Comparison of ENCODE assay signal across 1 cellular context in the genomic region with DNA sequence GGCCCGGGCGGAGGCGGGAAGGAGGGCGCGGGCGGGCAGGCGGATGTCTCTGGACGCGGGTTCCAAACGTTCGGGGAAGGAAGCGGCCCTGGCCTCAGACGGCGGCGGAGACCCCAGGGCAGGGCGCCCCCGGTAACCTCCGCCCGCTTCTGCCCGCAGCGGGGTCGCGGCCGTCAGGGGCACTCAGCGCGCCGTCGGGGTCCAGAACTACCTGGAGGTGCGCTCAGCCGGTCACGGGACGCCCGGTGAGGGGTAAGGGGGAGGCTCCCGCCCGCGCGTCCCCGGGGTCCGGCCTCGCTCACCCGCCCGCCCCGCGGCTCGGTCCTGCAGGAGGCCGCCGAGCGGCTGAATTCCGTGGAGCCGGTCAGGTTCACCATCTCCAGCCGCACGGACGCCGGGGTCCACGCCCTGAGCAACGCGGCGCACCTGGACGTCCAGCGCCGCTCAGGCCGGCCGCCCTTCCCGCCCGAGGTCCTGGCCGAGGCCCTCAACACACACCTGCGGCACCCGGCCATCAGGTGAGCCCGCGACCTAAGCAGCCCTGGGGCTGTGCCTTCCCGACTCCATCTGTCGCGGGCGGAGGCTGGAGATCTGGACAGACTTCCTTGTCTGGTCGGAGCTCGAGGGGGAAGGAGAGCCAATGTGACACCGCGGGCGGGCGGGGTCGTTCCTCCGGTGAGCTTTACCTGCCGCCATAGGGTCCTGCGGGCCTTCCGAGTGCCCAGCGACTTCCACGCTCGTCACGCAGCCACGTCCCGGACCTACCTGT.
A peak's percentile ranks its signal among the peaks of the same experiment; 100 is the strongest.
TF ChIP-seq lines count a peak whose summit lies in the region.

No MANE protein-coding gene starts in this region.

TF ChIP-seq in GM12878, 131 proteins besides CTCF, POLR2A, EP300 and RAD21:
- peak in 1 of 2 experiments; percentile 82; a peak in 2 of 4 replicates for TF ChIP-seq BHLHE40 (IDR thresholded peaks at IDR 0.05; ENCODE audit: borderline replicate concordance in 1 of 2, low read depth in 2 of 2, low read length in 1 of 2)
- no peak for TF ChIP-seq PAX8 (IDR thresholded peaks at IDR 0.05)
- no peak for TF ChIP-seq MYB (IDR thresholded peaks at IDR 0.05; ENCODE audit: borderline replicate concordance, low read depth, low read length)
- TF ChIP-seq CREB1 (IDR thresholded peaks at IDR 0.05; ENCODE audit: low read depth): no peak
- TF ChIP-seq PKNOX1 (IDR thresholded peaks at IDR 0.05): no peak
- no peak for TF ChIP-seq TCF7 (IDR thresholded peaks at IDR 0.05; ENCODE audit: borderline replicate concordance)
- TF ChIP-seq, protein P1, sequence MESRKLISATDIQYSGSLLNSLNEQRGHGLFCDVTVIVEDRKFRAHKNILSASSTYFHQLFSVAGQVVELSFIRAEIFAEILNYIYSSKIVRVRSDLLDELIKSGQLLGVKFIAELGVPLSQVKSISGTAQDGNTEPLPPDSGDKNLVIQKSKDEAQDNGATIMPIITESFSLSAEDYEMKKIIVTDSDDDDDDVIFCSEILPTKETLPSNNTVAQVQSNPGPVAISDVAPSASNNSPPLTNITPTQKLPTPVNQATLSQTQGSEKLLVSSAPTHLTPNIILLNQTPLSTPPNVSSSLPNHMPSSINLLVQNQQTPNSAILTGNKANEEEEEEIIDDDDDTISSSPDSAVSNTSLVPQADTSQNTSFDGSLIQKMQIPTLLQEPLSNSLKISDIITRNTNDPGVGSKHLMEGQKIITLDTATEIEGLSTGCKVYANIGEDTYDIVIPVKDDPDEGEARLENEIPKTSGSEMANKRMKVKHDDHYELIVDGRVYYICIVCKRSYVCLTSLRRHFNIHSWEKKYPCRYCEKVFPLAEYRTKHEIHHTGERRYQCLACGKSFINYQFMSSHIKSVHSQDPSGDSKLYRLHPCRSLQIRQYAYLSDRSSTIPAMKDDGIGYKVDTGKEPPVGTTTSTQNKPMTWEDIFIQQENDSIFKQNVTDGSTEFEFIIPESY (IDR thresholded peaks at IDR 0.05): no peak
- TF ChIP-seq, protein P2, sequence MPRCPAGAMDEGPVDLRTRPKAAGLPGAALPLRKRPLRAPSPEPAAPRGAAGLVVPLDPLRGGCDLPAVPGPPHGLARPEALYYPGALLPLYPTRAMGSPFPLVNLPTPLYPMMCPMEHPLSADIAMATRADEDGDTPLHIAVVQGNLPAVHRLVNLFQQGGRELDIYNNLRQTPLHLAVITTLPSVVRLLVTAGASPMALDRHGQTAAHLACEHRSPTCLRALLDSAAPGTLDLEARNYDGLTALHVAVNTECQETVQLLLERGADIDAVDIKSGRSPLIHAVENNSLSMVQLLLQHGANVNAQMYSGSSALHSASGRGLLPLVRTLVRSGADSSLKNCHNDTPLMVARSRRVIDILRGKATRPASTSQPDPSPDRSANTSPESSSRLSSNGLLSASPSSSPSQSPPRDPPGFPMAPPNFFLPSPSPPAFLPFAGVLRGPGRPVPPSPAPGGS (IDR thresholded peaks at IDR 0.05; ENCODE audit: borderline replicate concordance, insufficient read depth, low read depth, low read length, poor library complexity, severe bottlenecking): no peak
- no peak for TF ChIP-seq ZNF24 (IDR thresholded peaks at IDR 0.05)
- TF ChIP-seq EED (IDR thresholded peaks at IDR 0.05; ENCODE audit: low read depth): no peak
- no peak for TF ChIP-seq YBX1 (IDR thresholded peaks at IDR 0.05)
- no peak; the same call in 1 of the 2 replicates for TF ChIP-seq DPF2 (IDR thresholded peaks at IDR 0.05)
- TF ChIP-seq BMI1 (IDR thresholded peaks at IDR 0.05; ENCODE audit: borderline replicate concordance): no peak
- no peak for TF ChIP-seq ETV6 (conservative IDR thresholded peaks at IDR 0.05 in 1 of 2, IDR thresholded peaks at IDR 0.05 in 1 of 2; ENCODE audit: borderline replicate concordance in 1 of 2, low read depth in 1 of 2)
- TF ChIP-seq PAX5 (IDR thresholded peaks at IDR 0.05; ENCODE audit: borderline replicate concordance, low read depth, low read length): no peak
- no peak for TF ChIP-seq SREBF1 (IDR thresholded peaks at IDR 0.05; ENCODE audit: low read length)
- no peak for TF ChIP-seq SMAD1 (IDR thresholded peaks at IDR 0.05; ENCODE audit: low read depth, partially characterized antibody)
- TF ChIP-seq, protein P3, sequence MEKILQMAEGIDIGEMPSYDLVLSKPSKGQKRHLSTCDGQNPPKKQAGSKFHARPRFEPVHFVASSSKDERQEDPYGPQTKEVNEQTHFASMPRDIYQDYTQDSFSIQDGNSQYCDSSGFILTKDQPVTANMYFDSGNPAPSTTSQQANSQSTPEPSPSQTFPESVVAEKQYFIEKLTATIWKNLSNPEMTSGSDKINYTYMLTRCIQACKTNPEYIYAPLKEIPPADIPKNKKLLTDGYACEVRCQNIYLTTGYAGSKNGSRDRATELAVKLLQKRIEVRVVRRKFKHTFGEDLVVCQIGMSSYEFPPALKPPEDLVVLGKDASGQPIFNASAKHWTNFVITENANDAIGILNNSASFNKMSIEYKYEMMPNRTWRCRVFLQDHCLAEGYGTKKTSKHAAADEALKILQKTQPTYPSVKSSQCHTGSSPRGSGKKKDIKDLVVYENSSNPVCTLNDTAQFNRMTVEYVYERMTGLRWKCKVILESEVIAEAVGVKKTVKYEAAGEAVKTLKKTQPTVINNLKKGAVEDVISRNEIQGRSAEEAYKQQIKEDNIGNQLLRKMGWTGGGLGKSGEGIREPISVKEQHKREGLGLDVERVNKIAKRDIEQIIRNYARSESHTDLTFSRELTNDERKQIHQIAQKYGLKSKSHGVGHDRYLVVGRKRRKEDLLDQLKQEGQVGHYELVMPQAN (conservative IDR thresholded peaks at IDR 0.05): peak; percentile 78; the same call in 1 of the 2 replicates
- peak; percentile 20 for TF ChIP-seq GATAD2B (conservative IDR thresholded peaks at IDR 0.05; ENCODE audit: low read depth)
- peak; percentile 33; the same call in 1 of the 2 replicates for TF ChIP-seq RB1 (IDR thresholded peaks at IDR 0.05; ENCODE audit: borderline replicate concordance)
- TF ChIP-seq IKZF1 (conservative IDR thresholded peaks at IDR 0.05): peak; percentile 52
- TF ChIP-seq ELK1 (IDR thresholded peaks at IDR 0.05; ENCODE audit: low read depth, low read length): no peak
- no peak for TF ChIP-seq ZZZ3 (IDR thresholded peaks at IDR 0.05; ENCODE audit: control insufficient read depth, insufficient read length, low read depth)
- TF ChIP-seq LARP7 (IDR thresholded peaks at IDR 0.05): 0 out of 2 replicates have a peak, but pooled peaks have one; percentile 25
- TF ChIP-seq ATF2 (IDR thresholded peaks at IDR 0.05; ENCODE audit: low read length): no peak
- TF ChIP-seq NR2F1 (conservative IDR thresholded peaks at IDR 0.05): peak; percentile 17; the same call in 1 of the 2 replicates
